In the genomic region with DNA sequence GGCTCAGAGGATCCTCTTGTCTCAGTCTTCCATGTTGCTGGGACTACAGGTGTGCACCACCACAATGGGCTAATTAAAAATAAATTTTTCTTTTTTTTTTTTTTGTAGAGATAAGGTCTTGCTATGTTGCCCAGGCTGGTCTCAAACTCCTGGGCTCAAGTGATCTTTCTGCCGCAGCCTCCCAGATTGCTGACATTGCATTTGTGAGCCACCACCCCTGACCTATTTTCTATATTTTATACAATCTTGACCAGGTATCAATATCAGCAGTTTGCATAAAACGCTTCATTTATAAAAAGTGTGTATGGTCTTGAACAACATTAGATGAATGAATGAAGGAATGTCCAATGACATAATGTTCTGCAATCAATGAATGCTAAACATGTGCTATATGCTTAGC, we compare ENCODE assay signal across 10 cellular contexts. TPM values are rescaled to one million over a fixed set of nuclear protein-coding genes. Genes with fewer than 3 reads are reported as not detected.
"Had no signal": no experiment of that assay in that cellular context is flagged by ENCODE, and none has a peak within 500 bp of the region (broad histone marks: within the 10 kb centered on the region; RNA-seq: fewer than 3 reads in every experiment).

No MANE protein-coding gene starts in this region.

- H3K4me3 ChIP-seq: GM23248, HAP-1 had no signal

- H3K4me1 ChIP-seq: HAP-1 had no signal

- H3K27ac ChIP-seq: GM23248, HL-60 had no signal

- H3K9me3 ChIP-seq: HAP-1 had no signal

- DNase-seq: GM23248, GOT3, H7, Kasumi-1, KG1 had no signal

- H3K9ac ChIP-seq: GM23248 had no signal

- H3K36me3 ChIP-seq: HAP-1 had no signal

- H2AFZ ChIP-seq: GM23248 had no signal

RNA-seq across cellular contexts. Expression of a gene that starts 32.5 kb away (rescaled TPM):
- total RNA-seq: GM23248, H4, H7, HT1080 had no signal
- polyA plus RNA-seq: GM23248, IgD-negative memory B cell had no signal
